In genomic region chr3:98732239-98733054, GRCh38 we compare ENCODE assay signal across 1 cellular context.
TF ChIP-seq lines count a peak whose summit lies in the region.

No MANE protein-coding gene starts in this region.

TF ChIP-seq in K562, 482 proteins besides CTCF, POLR2A, EP300 and RAD21:
- TF ChIP-seq CHD7 (IDR thresholded peaks at IDR 0.05; ENCODE audit: low read depth, low read length) = no peak
